26 cellular contexts compared by ENCODE assay signal in the genomic region with DNA sequence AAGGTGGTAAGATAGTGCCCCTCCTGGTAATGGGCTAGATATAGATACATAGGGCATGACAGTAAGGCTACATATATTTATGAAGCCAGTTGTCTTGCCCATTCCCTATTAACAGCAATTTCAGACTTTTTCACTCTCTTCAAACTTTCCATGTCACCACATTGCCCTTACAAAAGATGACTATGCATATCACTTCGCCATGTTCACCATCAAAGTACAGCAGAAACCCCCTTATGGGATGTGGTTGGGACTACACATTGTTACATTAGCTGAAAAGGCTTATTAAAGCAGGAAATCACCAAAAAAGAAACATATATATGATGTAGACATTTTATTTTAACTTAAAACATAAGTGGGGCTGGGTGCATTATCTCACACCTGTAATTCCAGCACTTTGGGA. TPM values are rescaled to one million over a fixed set of nuclear protein-coding genes. Genes with fewer than 3 reads are reported as not detected.
"Had no signal": no experiment of that assay in that cellular context is flagged by ENCODE, and none has a peak within 500 bp of the region (broad histone marks: within the 10 kb centered on the region; RNA-seq: fewer than 3 reads in every experiment).

No MANE protein-coding gene starts in this region.

- H3K4me1 ChIP-seq: body of pancreas had no signal

- ATAC-seq: activated CD4-positive, alpha-beta T cell treated with anti-CD3 and anti-CD28 coated beads for 36 hours; activated CD8-positive, alpha-beta memory T cell treated with anti-CD3 and anti-CD28 coated beads, Interleukin-2, amount 10 ng/mL, durations not matched to agents 7 days and 5 days; body of pancreas had no signal

- H3K4me3 ChIP-seq: ascending aorta, body of pancreas, coronary artery had no signal

- H3K36me3 ChIP-seq: ascending aorta, WERI-Rb-1 had no signal

- H3K9me3 ChIP-seq: ascending aorta, body of pancreas had no signal

- FAIRE-seq: bronchial epithelial cell, RCC 7860 had no signal

- H3K27me3 ChIP-seq: ascending aorta, body of pancreas had no signal

- H3K27ac ChIP-seq: ascending aorta, body of pancreas, coronary artery, WERI-Rb-1 had no signal

- H3K27ac Mint-ChIP-seq: activated CD4-positive, alpha-beta T cell treated with anti-CD3 and anti-CD28 coated beads for 36 hours; activated CD8-positive, alpha-beta memory T cell treated with anti-CD3 and anti-CD28 coated beads, Interleukin-2, amount 10 ng/mL, durations not matched to agents 7 days and 5 days; activated naive CD8-positive, alpha-beta T cell; activated T-cell treated with anti-CD3 and anti-CD28 coated beads, Interleukin-2, amount 50 U/mL, for 24 hours had no signal

- DNase-seq: activated CD4-positive, alpha-beta T cell treated with anti-CD3 and anti-CD28 coated beads for 36 hours; activated CD4-positive, alpha-beta T cell treated with anti-CD3 and anti-CD28 coated beads, Interleukin-2, amount 50 U/mL, for 1 hour; activated CD8-positive, alpha-beta memory T cell treated with anti-CD3 and anti-CD28 coated beads, Interleukin-2, amount 10 ng/mL, durations not matched to agents 7 days and 5 days; activated effector memory CD4-positive, alpha-beta T cell treated with Interleukin-2 at 50 U/mL for 16 hours; activated naive CD4-positive, alpha-beta T cell; activated T-cell treated with anti-CD3 and anti-CD28 coated beads, Interleukin-2, amount 50 U/mL, for 24 hours; body of pancreas; central memory CD4-positive, alpha-beta T cell; Kasumi-1; NCI-H1105 treated with DMSO at 0.1 percent for 48 hours; NCI-H1436 treated with DMSO at 0.1 percent for 48 hours; NCI-H187; NCI-H2081; NCI-H510A treated with DMSO at 0.1 percent for 48 hours; NCI-H69; NK-92 treated with Interleukin-12 subunit alpha and Interleukin-12 subunit beta, amount 100 ng/mL, for 24 hours; OCI-M1; SHP77; WERI-Rb-1 had no signal

- H3K4me3 Mint-ChIP-seq: activated CD4-positive, alpha-beta T cell treated with anti-CD3 and anti-CD28 coated beads for 36 hours; activated CD8-positive, alpha-beta memory T cell treated with anti-CD3 and anti-CD28 coated beads, Interleukin-2, amount 10 ng/mL, durations not matched to agents 7 days and 5 days; activated naive CD8-positive, alpha-beta T cell; activated T-cell treated with anti-CD3 and anti-CD28 coated beads, Interleukin-2, amount 50 U/mL, for 24 hours; activated T-helper 1 cell treated with anti-CD3 and anti-CD28 coated beads, Interleukin-12 subunit alpha, Interleukin-12 subunit beta, Interleukin-2, Interleukin-4 antibody, amounts not matched to agents 30 ng/mL and 10 ng/mL and 1 ng/mL, durations not matched to agents 14 hours and 24 hours and 36 hours had no signal

- H3K9me3 Mint-ChIP-seq: activated T-cell treated with anti-CD3 and anti-CD28 coated beads, Interleukin-2, amount 50 U/mL, for 24 hours had no signal

RNA-seq across cellular contexts. Expression of gene SMCO2, which starts 9.8 kb away (rescaled TPM):
- total RNA-seq: ascending aorta, body of pancreas, chondrocyte had no signal
